ENCODE assay signal across 1 cellular context in the genomic region with DNA sequence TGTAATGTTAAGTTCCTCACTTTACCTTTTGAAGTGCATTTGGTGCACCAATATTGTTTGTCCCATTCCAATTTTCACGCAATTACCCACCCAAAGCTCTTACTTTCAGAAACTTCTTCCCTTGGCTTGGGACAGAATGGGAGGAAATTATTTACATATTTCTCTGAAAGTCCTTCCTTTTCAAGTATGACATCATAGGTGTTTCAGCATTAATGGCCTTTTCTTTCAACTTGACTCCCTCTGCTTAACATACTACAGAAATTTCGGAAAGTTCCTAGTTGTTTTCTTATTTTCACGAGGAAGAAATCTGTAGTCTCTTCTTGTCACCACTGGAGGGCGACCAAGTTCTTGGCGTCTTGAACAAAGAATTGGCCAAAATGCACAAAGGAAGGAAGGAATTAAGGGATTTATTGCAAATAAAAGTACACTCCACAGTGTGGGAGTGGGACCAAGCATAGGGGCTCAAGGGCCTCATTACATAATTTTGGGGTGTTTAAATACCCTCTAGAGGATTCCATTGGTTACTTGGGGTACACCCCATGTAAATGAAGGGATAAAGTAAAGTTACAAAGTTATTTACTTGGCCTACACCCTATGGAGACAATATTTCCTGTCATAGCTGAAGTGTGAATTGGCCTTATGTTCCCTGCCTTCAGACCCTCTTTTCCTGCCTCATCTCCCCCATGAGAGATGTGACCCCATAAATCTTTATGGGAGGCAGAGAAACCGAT.
TF ChIP-seq lines count a peak whose summit lies in the region.

No MANE protein-coding gene starts in this region.

TF ChIP-seq in SK-N-SH treated with all-trans-retinoic acid at 6 μM for 48 hours, 23 proteins besides CTCF, POLR2A, EP300 and RAD21 (continued from another document):
- TF ChIP-seq, protein P1, sequence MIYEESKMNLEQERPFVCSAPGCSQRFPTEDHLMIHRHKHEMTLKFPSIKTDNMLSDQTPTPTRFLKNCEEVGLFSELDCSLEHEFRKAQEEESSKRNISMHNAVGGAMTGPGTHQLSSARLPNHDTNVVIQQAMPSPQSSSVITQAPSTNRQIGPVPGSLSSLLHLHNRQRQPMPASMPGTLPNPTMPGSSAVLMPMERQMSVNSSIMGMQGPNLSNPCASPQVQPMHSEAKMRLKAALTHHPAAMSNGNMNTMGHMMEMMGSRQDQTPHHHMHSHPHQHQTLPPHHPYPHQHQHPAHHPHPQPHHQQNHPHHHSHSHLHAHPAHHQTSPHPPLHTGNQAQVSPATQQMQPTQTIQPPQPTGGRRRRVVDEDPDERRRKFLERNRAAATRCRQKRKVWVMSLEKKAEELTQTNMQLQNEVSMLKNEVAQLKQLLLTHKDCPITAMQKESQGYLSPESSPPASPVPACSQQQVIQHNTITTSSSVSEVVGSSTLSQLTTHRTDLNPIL (CRISPR knock-in tag; IDR thresholded peaks at IDR 0.05; ENCODE audit: low read depth): no peak
- TF ChIP-seq GLIS3 (CRISPR knock-in tag; IDR thresholded peaks at IDR 0.05) (no peak), ARNTL (CRISPR knock-in tag; IDR thresholded peaks at IDR 0.05; ENCODE audit: borderline replicate concordance, low read depth) (no peak), SNAI2 (CRISPR knock-in tag; IDR thresholded peaks at IDR 0.05) (no peak), ZNF70 (CRISPR knock-in tag; IDR thresholded peaks at IDR 0.05) (no peak), ZFP30 (CRISPR knock-in tag; IDR thresholded peaks at IDR 0.05) (no peak), ZFP3 (CRISPR knock-in tag; IDR thresholded peaks at IDR 0.05) (no peak), ZNF8 (CRISPR knock-in tag; IDR thresholded peaks at IDR 0.05) (no peak), PPARA (CRISPR knock-in tag; IDR thresholded peaks at IDR 0.05; ENCODE audit: borderline replicate concordance) (no peak), CSDC2 (CRISPR knock-in tag; IDR thresholded peaks at IDR 0.05) (no peak), BACH2 (CRISPR knock-in tag; IDR thresholded peaks at IDR 0.05; ENCODE audit: borderline replicate concordance) (no peak)
- TF ChIP-seq, protein P2, sequence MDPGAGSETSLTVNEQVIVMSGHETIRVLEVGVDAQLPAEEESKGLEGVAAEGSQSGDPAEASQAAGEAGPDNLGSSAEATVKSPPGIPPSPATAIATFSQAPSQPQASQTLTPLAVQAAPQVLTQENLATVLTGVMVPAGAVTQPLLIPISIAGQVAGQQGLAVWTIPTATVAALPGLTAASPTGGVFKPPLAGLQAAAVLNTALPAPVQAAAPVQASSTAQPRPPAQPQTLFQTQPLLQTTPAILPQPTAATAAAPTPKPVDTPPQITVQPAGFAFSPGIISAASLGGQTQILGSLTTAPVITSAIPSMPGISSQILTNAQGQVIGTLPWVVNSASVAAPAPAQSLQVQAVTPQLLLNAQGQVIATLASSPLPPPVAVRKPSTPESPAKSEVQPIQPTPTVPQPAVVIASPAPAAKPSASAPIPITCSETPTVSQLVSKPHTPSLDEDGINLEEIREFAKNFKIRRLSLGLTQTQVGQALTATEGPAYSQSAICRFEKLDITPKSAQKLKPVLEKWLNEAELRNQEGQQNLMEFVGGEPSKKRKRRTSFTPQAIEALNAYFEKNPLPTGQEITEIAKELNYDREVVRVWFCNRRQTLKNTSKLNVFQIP (CRISPR knock-in tag; IDR thresholded peaks at IDR 0.05; ENCODE audit: borderline replicate concordance, low read depth): no peak
TF ChIP-seq in SK-N-SH treated with all-trans-retinoic acid at 6 μM for 48 hours: peak in this region for 0.
